ENCODE assay signal across 8 cellular contexts in genomic region chr22:25334091-25334490, GRCh38.
A peak's percentile ranks its signal among the peaks of the same experiment; 100 is the strongest.
DNase-seq lines count a peak whose midpoint lies in the region; ATAC-seq, FAIRE-seq and TF ChIP-seq lines count a peak whose summit lies in the region.

No MANE protein-coding gene starts in this region.

- intact Hi-C loops in heart left ventricle (cut with DNase I): loop anchor here in 5 of 10 donors (5.0 to 10.0 kb wide), 5 partner anchors 97 to 249 kb away; partner anchors contain the start of gene CRYBB2 (in 1 of the 5)
- intact Hi-C loops in tibial artery (cut with DNase I; ENCODE audit: low total_unique reads): no loop called here

- H3K4me1 ChIP-seq in heart left ventricle: no peaks in the 10 kb centered on the region
- H3K4me1 ChIP-seq in small intestine (ENCODE audit: control insufficient read depth in 2 of 2, insufficient read depth in 1 of 2, low read depth in 1 of 2, low read length in 1 of 2): no peaks in the 10 kb centered on the region
- no peaks in the 10 kb centered on the region for H3K4me1 ChIP-seq in tibial artery

- DNase-seq in NCI-H460 (ENCODE audit: extremely low read depth, low read depth) (peak; percentile 54), activated T-cell treated with anti-CD3 and anti-CD28 coated beads for 4 hours (peak; percentile 11), heart left ventricle (peak in 4 of 5 donors; percentile 32 to 88 (median 50)), small intestine (peak; percentile 57), RCC 7860 (ENCODE audit: low spot score) (no peak), tibial artery (no peak)

- peak in 3 of 4 donors; percentile 70 to 76 (median 75) for ATAC-seq in heart left ventricle
- ATAC-seq in GM19395 (IDR thresholded peaks at IDR 0.05; ENCODE audit: unreplicated experiment): no peak

- FAIRE-seq in small intestine (lab: Jason Lieb, UNC): no peak
- FAIRE-seq in RCC 7860 (lab: Jason Lieb, UNC): no peak

- WGBS in heart left ventricle, 4 donors: 33 to 42% (median 38%) methylated on average over 8 to 10 of the region's 10 CpGs
- WGBS in small intestine, 3 donors: 30 to 33% (median 30%) methylated on average over 10 of the region's 10 CpGs

- H3K36me3 ChIP-seq in heart left ventricle: no peaks in the 10 kb centered on the region
- H3K36me3 ChIP-seq in small intestine (ENCODE audit: control insufficient read depth in 2 of 2, insufficient read depth in 2 of 2, low read length in 2 of 2): no peaks in the 10 kb centered on the region
- H3K36me3 ChIP-seq in tibial artery: no peaks in the 10 kb centered on the region

- peak; percentile 69 for TF ChIP-seq CTCF in GM12875 (IDR thresholded peaks at IDR 0.05; ENCODE audit: borderline replicate concordance, insufficient read depth, low read depth, low read length)
- peak; percentile 31 to 81 (median 49) for TF ChIP-seq CTCF in heart left ventricle (IDR thresholded peaks at IDR 0.05)
- no peak for TF ChIP-seq CTCF in tibial artery (IDR thresholded peaks at IDR 0.05)

- no peak for TF ChIP-seq POLR2A in heart left ventricle (IDR thresholded peaks at IDR 0.05)

- H3K4me3 ChIP-seq in GM12875 (ENCODE audit: low read depth, low read length) (no peak overlapping the region), heart left ventricle (no peak overlapping the region), small intestine (ENCODE audit: low read depth in 1 of 2, low read length in 2 of 2) (no peak overlapping the region), tibial artery (no peak overlapping the region)

- no peaks in the 10 kb centered on the region for H3K27me3 ChIP-seq in heart left ventricle
- no peaks in the 10 kb centered on the region for H3K27me3 ChIP-seq in small intestine (ENCODE audit: control insufficient read depth in 2 of 2, insufficient read depth in 2 of 2, low read length in 2 of 2)
- H3K27me3 ChIP-seq in tibial artery: no peaks in the 10 kb centered on the region

- H3K27ac ChIP-seq in heart left ventricle (no peak overlapping the region), small intestine (ENCODE audit: low read depth in 1 of 2, low read length in 1 of 2) (no peak overlapping the region), tibial artery (no peak overlapping the region)

- H3K9me3 ChIP-seq in heart left ventricle: peaks cover 0 to 36% (median 5%) of the 10 kb centered on the region in 12 donors
- no peaks in the 10 kb centered on the region for H3K9me3 ChIP-seq in small intestine (ENCODE audit: control insufficient read depth, low read depth)
- peaks cover 0 to 26% (median 6%) of the 10 kb centered on the region in 3 donors for H3K9me3 ChIP-seq in tibial artery

Comparison
In these comparisons a context has a peak if more than half of its experiments do, and no peak if none do; other contexts are left out.
1. CTCF ChIP-seq: peak in GM12875 (single experiment) and heart left ventricle (12 of 12); none in tibial artery (0 of 2).
2. DNase-seq: peak in NCI-H460 (single experiment), activated T-cell treated with anti-CD3 and anti-CD28 coated beads for 4 hours (single experiment), heart left ventricle (4 of 5) and small intestine (single experiment); none in RCC 7860 (single experiment) and tibial artery (0 of 2).